9 cellular contexts compared by ENCODE assay signal in the genomic region with DNA sequence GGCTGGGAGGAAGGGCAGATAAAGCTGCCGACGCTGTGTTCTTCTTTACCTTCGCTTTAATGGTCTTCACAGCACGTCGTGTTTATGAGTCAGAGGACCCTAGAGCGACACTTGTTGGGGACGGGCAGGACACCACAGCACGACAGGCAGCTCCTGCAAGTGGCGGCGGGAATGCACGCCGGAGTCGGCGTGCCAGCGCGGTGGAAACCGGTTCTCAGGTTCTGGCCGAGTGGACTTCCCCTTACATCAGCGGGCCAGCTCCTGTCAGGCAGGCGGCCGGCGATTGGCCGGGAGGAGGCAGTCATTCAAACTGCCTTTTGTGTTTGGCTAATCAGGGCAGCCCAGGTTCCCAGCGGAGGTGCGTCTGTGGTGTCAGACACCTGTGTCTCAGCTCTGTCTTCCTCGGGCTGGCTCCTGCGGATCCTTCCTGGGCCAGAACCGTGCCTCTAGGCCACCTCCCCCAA.
DNase-seq lines count a peak whose midpoint lies in the region; ATAC-seq and TF ChIP-seq lines count a peak whose summit lies in the region.
"Had no signal": no experiment of that assay in that cellular context is flagged by ENCODE, and none has a peak within 500 bp of the region (broad histone marks: within the 10 kb centered on the region; RNA-seq: fewer than 3 reads in every experiment).

No MANE protein-coding gene starts in this region.

- 8 to 13% methylated on average over 26 to 28 of the region's 28 CpGs for WGBS in lower leg skin, 2 donors

- H3K4me3 ChIP-seq in lower leg skin (ENCODE audit: low read depth, poor library complexity, severe bottlenecking), result no peak overlapping the region

- H3K4me3 Mint-ChIP-seq in stimulated activated memory B cell treated with anti-CD40 and anti-IgM and Interleukin-4, amounts not matched to agents 10 μg/mL and 1 μg/mL and 100 μg/mL, for 72 hours, result peak overlapping the region; percentile 68

- peaks cover 10% of the 10 kb centered on the region for H3K4me1 Mint-ChIP-seq in stimulated activated memory B cell treated with anti-CD40 and anti-IgM and Interleukin-4, amounts not matched to agents 10 μg/mL and 1 μg/mL and 100 μg/mL, for 72 hours

- H3K36me3 Mint-ChIP-seq in stimulated activated memory B cell treated with anti-CD40 and anti-IgM and Interleukin-4, amounts not matched to agents 10 μg/mL and 1 μg/mL and 100 μg/mL, for 72 hours, result no peaks in the 10 kb centered on the region

- TF ChIP-seq CTCF in lower leg skin (IDR thresholded peaks at IDR 0.05), result no peak

- no peak for TF ChIP-seq POLR2A in lower leg skin (IDR thresholded peaks at IDR 0.05)

- H3K9me3 Mint-ChIP-seq in stimulated activated memory B cell treated with anti-CD40 and anti-IgM and Interleukin-4, amounts not matched to agents 10 μg/mL and 1 μg/mL and 100 μg/mL, for 72 hours, result no peaks in the 10 kb centered on the region

- peaks cover 66% of the 10 kb centered on the region for H3K27me3 Mint-ChIP-seq in stimulated activated memory B cell treated with anti-CD40 and anti-IgM and Interleukin-4, amounts not matched to agents 10 μg/mL and 1 μg/mL and 100 μg/mL, for 72 hours

- peak; percentile 84 for ATAC-seq in HG03039 (IDR thresholded peaks at IDR 0.05; ENCODE audit: unreplicated experiment)
- peak; percentile 74 for ATAC-seq in stimulated activated memory B cell treated with anti-CD40 and anti-IgM and Interleukin-4, amounts not matched to agents 10 μg/mL and 1 μg/mL and 100 μg/mL, for 72 hours

- intact Hi-C loops in lower leg skin (cut with DNase I; ENCODE audit: low total_unique reads), result no loop called here

- H3K27ac Mint-ChIP-seq in stimulated activated memory B cell treated with anti-CD40 and anti-IgM and Interleukin-4, amounts not matched to agents 10 μg/mL and 1 μg/mL and 100 μg/mL, for 72 hours, result no peak overlapping the region

- peak; percentile 29 for DNase-seq in activated CD4-positive, alpha-beta T cell treated with anti-CD3 and anti-CD28 coated beads for 48 hours
- DNase-seq in activated CD4-positive, alpha-beta T cell treated with anti-CD3 and anti-CD28 coated beads for 1 hour, result no peak
- DNase-seq in dermis microvascular lymphatic vessel endothelial cell (ENCODE audit: low read depth in 2 of 2) (peak; percentile 1 to 64), lower leg skin (ENCODE audit: low spot score in 2 of 2) (peak; percentile 64 to 91), inferior parietal cortex (ENCODE audit: extremely low spot score) (no peak)
- DNase-seq: DND-41 had no signal

TF ChIP-seq in PFSK-1, 5 proteins besides CTCF, POLR2A, EP300 and RAD21:
- no peak for TF ChIP-seq SIN3A (IDR thresholded peaks at IDR 0.05; ENCODE audit: borderline replicate concordance, insufficient read depth, low read length)
- peak; percentile 70 for TF ChIP-seq FOXP2 (optimal IDR thresholded peaks at IDR 0.05; ENCODE audit: borderline replicate concordance, extremely low read depth, extremely low read length, insufficient read depth)
- peak; percentile 67 for TF ChIP-seq POLR2AphosphoS5 (IDR thresholded peaks at IDR 0.05; ENCODE audit: low read depth, low read length)
- TF ChIP-seq, protein P1, sequence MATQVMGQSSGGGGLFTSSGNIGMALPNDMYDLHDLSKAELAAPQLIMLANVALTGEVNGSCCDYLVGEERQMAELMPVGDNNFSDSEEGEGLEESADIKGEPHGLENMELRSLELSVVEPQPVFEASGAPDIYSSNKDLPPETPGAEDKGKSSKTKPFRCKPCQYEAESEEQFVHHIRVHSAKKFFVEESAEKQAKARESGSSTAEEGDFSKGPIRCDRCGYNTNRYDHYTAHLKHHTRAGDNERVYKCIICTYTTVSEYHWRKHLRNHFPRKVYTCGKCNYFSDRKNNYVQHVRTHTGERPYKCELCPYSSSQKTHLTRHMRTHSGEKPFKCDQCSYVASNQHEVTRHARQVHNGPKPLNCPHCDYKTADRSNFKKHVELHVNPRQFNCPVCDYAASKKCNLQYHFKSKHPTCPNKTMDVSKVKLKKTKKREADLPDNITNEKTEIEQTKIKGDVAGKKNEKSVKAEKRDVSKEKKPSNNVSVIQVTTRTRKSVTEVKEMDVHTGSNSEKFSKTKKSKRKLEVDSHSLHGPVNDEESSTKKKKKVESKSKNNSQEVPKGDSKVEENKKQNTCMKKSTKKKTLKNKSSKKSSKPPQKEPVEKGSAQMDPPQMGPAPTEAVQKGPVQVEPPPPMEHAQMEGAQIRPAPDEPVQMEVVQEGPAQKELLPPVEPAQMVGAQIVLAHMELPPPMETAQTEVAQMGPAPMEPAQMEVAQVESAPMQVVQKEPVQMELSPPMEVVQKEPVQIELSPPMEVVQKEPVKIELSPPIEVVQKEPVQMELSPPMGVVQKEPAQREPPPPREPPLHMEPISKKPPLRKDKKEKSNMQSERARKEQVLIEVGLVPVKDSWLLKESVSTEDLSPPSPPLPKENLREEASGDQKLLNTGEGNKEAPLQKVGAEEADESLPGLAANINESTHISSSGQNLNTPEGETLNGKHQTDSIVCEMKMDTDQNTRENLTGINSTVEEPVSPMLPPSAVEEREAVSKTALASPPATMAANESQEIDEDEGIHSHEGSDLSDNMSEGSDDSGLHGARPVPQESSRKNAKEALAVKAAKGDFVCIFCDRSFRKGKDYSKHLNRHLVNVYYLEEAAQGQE (IDR thresholded peaks at IDR 0.05; ENCODE audit: insufficient read depth in 1 of 2, low read depth in 2 of 2, low read length in 2 of 2), result no peak
- TF ChIP-seq TAF1 (IDR thresholded peaks at IDR 0.05; ENCODE audit: borderline replicate concordance, insufficient read depth, low read length), result peak; percentile 32; the same call in 1 of the 2 replicates

Comparison
In these comparisons a context has a peak if more than half of its experiments do, and no peak if none do; other contexts are left out.
1. DNase-seq: peak in activated CD4-positive, alpha-beta T cell treated with anti-CD3 and anti-CD28 coated beads for 48 hours (single experiment), dermis microvascular lymphatic vessel endothelial cell (2 of 2) and lower leg skin (2 of 2); none in activated CD4-positive, alpha-beta T cell treated with anti-CD3 and anti-CD28 coated beads for 1 hour (single experiment) and inferior parietal cortex (single experiment).